In genomic region chr16:88404769-88405168, GRCh38 we compare ENCODE assay signal across 18 cellular contexts. TPM values are rescaled to one million over a fixed set of nuclear protein-coding genes. Genes with fewer than 3 reads are reported as not detected.
DNase-seq lines count a peak whose midpoint lies in the region; ATAC-seq and TF ChIP-seq lines count a peak whose summit lies in the region.
"Had no signal": no experiment of that assay in that cellular context is flagged by ENCODE, and none has a peak within 500 bp of the region (broad histone marks: within the 10 kb centered on the region; RNA-seq: fewer than 3 reads in every experiment).

No MANE protein-coding gene starts in this region.

- dilution Hi-C loops in IMR-90 (cut with HindIII; ENCODE audit: low sequenced_read_pairs, unreplicated experiment), result no loop called here

- 0 out of 2 replicates have a peak, but pooled peaks have one; percentile 17 for TF ChIP-seq POLR2A in IMR-90 (IDR thresholded peaks at IDR 0.05; ENCODE audit: low read depth, low read length)

- no peak overlapping the region for H3K56ac ChIP-seq in IMR-90 (ENCODE audit: extremely low read depth, insufficient read depth, low read length)

- H3K9me1 ChIP-seq in IMR-90 (ENCODE audit: insufficient read depth, low read length), result peaks cover 36% of the 10 kb centered on the region

- peak overlapping the region; percentile 12 for H3K27ac Mint-ChIP-seq in memory B cell
- no peak overlapping the region for H3K27ac Mint-ChIP-seq in activated CD8-positive, alpha-beta T cell treated with anti-CD3 and anti-CD28 coated beads, Interleukin-2, amount 10 ng/mL, durations not matched to agents 7 days and 5 days
- H3K27ac Mint-ChIP-seq: B cell; CD8-positive, alpha-beta T cell had no signal

- H2BK12ac ChIP-seq in neuronal stem cell (ENCODE audit: low read length), result no peak overlapping the region

- H2AK5ac ChIP-seq in IMR-90 (ENCODE audit: low read depth, low read length) (peak overlapping the region; percentile 42; the same call in 1 of the 2 replicates), neuronal stem cell (ENCODE audit: low read depth, low read length) (peak overlapping the region; percentile 54)

- H3K9me3 Mint-ChIP-seq in memory B cell, result peaks cover 6% of the 10 kb centered on the region
- H3K9me3 Mint-ChIP-seq in activated CD8-positive, alpha-beta T cell treated with anti-CD3 and anti-CD28 coated beads, Interleukin-2, amount 10 ng/mL, durations not matched to agents 7 days and 5 days (ENCODE audit: insufficient read depth), result no peaks in the 10 kb centered on the region
- H3K9me3 Mint-ChIP-seq: CD8-positive, alpha-beta T cell; H9 had no signal

- no peak overlapping the region for H3K4me3 Mint-ChIP-seq in memory B cell
- no peak overlapping the region for H3K4me3 Mint-ChIP-seq in activated CD8-positive, alpha-beta T cell treated with anti-CD3 and anti-CD28 coated beads, Interleukin-2, amount 10 ng/mL, durations not matched to agents 7 days and 5 days
- H3K4me3 Mint-ChIP-seq: B cell; CD14-positive monocyte; CD8-positive, alpha-beta T cell; H9 had no signal

- no peaks in the 10 kb centered on the region for H3K36me3 ChIP-seq in BLaER1
- H3K36me3 ChIP-seq in IMR-90 (ENCODE audit: control insufficient read depth, insufficient read depth, low read length), result peaks cover 49% of the 10 kb centered on the region
- no peaks in the 10 kb centered on the region for H3K36me3 ChIP-seq in neuronal stem cell (replicated peaks in 1 of 2; ENCODE audit: control insufficient read depth in 2 of 2, insufficient read depth in 2 of 2, low read length in 2 of 2)

- CTCF ChIA-PET in IMR-90 (lab: Yijun Ruan, JAX), result no interaction called here
- CTCF ChIA-PET in activated CD8-positive, alpha-beta T cell treated with anti-CD3 and anti-CD28 coated beads, Interleukin-2, amount 10 ng/mL, durations not matched to agents 7 days and 5 days (lab: Charles Lee), result no interaction called here

- H3K18ac ChIP-seq in IMR-90 (ENCODE audit: low read depth, low read length) (no peak overlapping the region), neuronal stem cell (ENCODE audit: low read length) (no peak overlapping the region)

- peaks cover 6% of the 10 kb centered on the region for H3K4me1 Mint-ChIP-seq in memory B cell
- peaks cover 14% of the 10 kb centered on the region for H3K4me1 Mint-ChIP-seq in activated CD8-positive, alpha-beta T cell treated with anti-CD3 and anti-CD28 coated beads, Interleukin-2, amount 10 ng/mL, durations not matched to agents 7 days and 5 days (ENCODE audit: low read depth)

- H3K4me1 ChIP-seq in BLaER1 (peaks cover 63% of the 10 kb centered on the region), IMR-90 (ENCODE audit: control insufficient read depth, insufficient read depth, low read length) (peaks cover 22% of the 10 kb centered on the region; the same call in 1 of the 2 replicates), neuronal stem cell (ENCODE audit: control insufficient read depth in 2 of 2, insufficient read depth in 1 of 2, low read depth in 1 of 2, low read length in 2 of 2) (no peaks in the 10 kb centered on the region)

- intact Hi-C loops in IMR-90 (cut with micrococcal nuclease), result no loop called here

- H2BK15ac ChIP-seq in IMR-90 (ENCODE audit: low read depth, low read length) (no peak overlapping the region), neuronal stem cell (ENCODE audit: low read length) (peak overlapping the region; percentile 55)

- TF ChIP-seq CTCF in IMR-90 (conservative IDR thresholded peaks at IDR 0.05; ENCODE audit: low read depth, low read length), result no peak

- no TSS peak for BruUV-seq in IMR-90 (replicated peaks; lab: Mats Ljungman, UMichigan)

- H4K8ac ChIP-seq in IMR-90 (ENCODE audit: low read depth in 2 of 2, low read length in 2 of 2) (no peak overlapping the region), neuronal stem cell (ENCODE audit: low read depth, low read length) (no peak overlapping the region)

- POLR2A ChIA-PET in IMR-90 (lab: Charles Lee; ENCODE audit: unreplicated experiment), result no interaction called here
- POLR2A ChIA-PET in activated CD8-positive, alpha-beta T cell treated with anti-CD3 and anti-CD28 coated beads, Interleukin-2, amount 10 ng/mL, durations not matched to agents 7 days and 5 days (lab: Charles Lee), result no interaction called here

- H4K5ac ChIP-seq in IMR-90 (ENCODE audit: low read depth, low read length), result no peak overlapping the region

- H2BK120ac ChIP-seq in IMR-90 (ENCODE audit: low read depth, low read length), result no peak overlapping the region
- no peak overlapping the region for H2BK120ac ChIP-seq in neuronal stem cell (ENCODE audit: low read depth, low read length)

- H4K91ac ChIP-seq in IMR-90 (ENCODE audit: insufficient read depth, low read depth, low read length), result no peak overlapping the region
- peak overlapping the region; percentile 5 for H4K91ac ChIP-seq in neuronal stem cell (ENCODE audit: low read depth, low read length, poor library complexity)

- H3K79me1 ChIP-seq in IMR-90 (ENCODE audit: low read depth in 1 of 2, low read length in 2 of 2) (peaks cover 29 to 91% of the 10 kb centered on the region in 2 experiments), neuronal stem cell (ENCODE audit: low read depth, low read length) (no peaks in the 10 kb centered on the region)

- 91% methylated on average over 4 of the region's 6 CpGs; no CpG with 5 or more reads in 1 of the 2 experiments for WGBS in IMR-90 (ENCODE audit: extremely low coverage in 2 of 2, insufficient read length in 1 of 2), 2 experiments
- WGBS in neuronal stem cell (ENCODE audit: extremely low coverage in 2 of 2, insufficient read length in 2 of 2, insufficient replicate concordance in 1 of 2), 2 donors, result no CpG with 5 or more reads among the region's 6 CpGs

- no peaks in the 10 kb centered on the region for H3K36me3 Mint-ChIP-seq in memory B cell
- no peaks in the 10 kb centered on the region for H3K36me3 Mint-ChIP-seq in activated CD8-positive, alpha-beta T cell treated with anti-CD3 and anti-CD28 coated beads, Interleukin-2, amount 10 ng/mL, durations not matched to agents 7 days and 5 days (ENCODE audit: low read depth)
- H3K36me3 Mint-ChIP-seq: CD8-positive, alpha-beta T cell had no signal

- no peak overlapping the region for H3K23ac ChIP-seq in IMR-90 (ENCODE audit: low read depth, low read length)
- no peak overlapping the region for H3K23ac ChIP-seq in neuronal stem cell (ENCODE audit: low read depth, low read length, poor library complexity)

- in situ Hi-C loops in IMR-90 (cut with MboI; ENCODE audit: low sequenced_read_pairs), result no loop called here

- H4K20me1 ChIP-seq in BLaER1 (no peaks in the 10 kb centered on the region), IMR-90 (ENCODE audit: insufficient read depth, low read length) (peaks cover 100% of the 10 kb centered on the region)

- H3K14ac ChIP-seq in IMR-90 (replicated peaks; ENCODE audit: low read depth, low read length), result peak overlapping the region; percentile 52; the same call in 1 of the 2 replicates
- H3K14ac ChIP-seq in neuronal stem cell (ENCODE audit: low read length), result no peak overlapping the region

- H3K9ac ChIP-seq in BLaER1 (no peak overlapping the region), IMR-90 (ENCODE audit: low read depth, low read length) (no peak overlapping the region), neuronal stem cell (ENCODE audit: low read depth, low read length, poor library complexity) (no peak overlapping the region)

- no peak overlapping the region for H2BK20ac ChIP-seq in IMR-90 (ENCODE audit: low read depth, low read length)

- no peak for ATAC-seq in IMR-90 (ENCODE audit: low read depth)
- ATAC-seq in memory B cell (ENCODE audit: low read depth), result no peak
- ATAC-seq in activated CD8-positive, alpha-beta T cell treated with anti-CD3 and anti-CD28 coated beads, Interleukin-2, amount 10 ng/mL, durations not matched to agents 7 days and 5 days, result no peak
- ATAC-seq: CD8-positive, alpha-beta T cell; K562 had no signal

- no peak overlapping the region for H2AFZ ChIP-seq in IMR-90 (replicated peaks; ENCODE audit: low read length, poor library complexity)
- no peak overlapping the region for H2AFZ ChIP-seq in neuronal stem cell (ENCODE audit: low read length)

- H2BK5ac ChIP-seq in IMR-90 (ENCODE audit: low read depth, low read length, poor library complexity, severe bottlenecking) (no peak overlapping the region), neuronal stem cell (ENCODE audit: low read length) (no peak overlapping the region)

- H3K9me3 ChIP-seq in BLaER1 (no peaks in the 10 kb centered on the region), IMR-90 (ENCODE audit: control insufficient read depth, insufficient read depth, low read length) (no peaks in the 10 kb centered on the region), neuronal stem cell (replicated peaks in 1 of 2; ENCODE audit: control insufficient read depth in 2 of 2, insufficient read depth in 1 of 2, low read depth in 1 of 2, low read length in 2 of 2) (peaks cover 0 to 2% of the 10 kb centered on the region in 2 donors)

- no peak for TF ChIP-seq RAD21 in IMR-90 (IDR thresholded peaks at IDR 0.05; ENCODE audit: low read length)

- no peak overlapping the region for H2AK9ac ChIP-seq in IMR-90 (replicated peaks; ENCODE audit: low read depth, low read length, poor library complexity)

- no peaks in the 10 kb centered on the region for H3K27me3 ChIP-seq in BLaER1
- H3K27me3 ChIP-seq in IMR-90 (ENCODE audit: control insufficient read depth, insufficient read depth, low read length), result no peaks in the 10 kb centered on the region
- peaks cover 0 to 23% (median 0%) of the 10 kb centered on the region in 3 experiments for H3K27me3 ChIP-seq in neuronal stem cell (ENCODE audit: control insufficient read depth in 3 of 3, insufficient read depth in 3 of 3, low read depth in 1 of 3, low read length in 3 of 3)

- DNase-seq in IMR-90, result no peak
- DNase-seq in memory B cell (ENCODE audit: low spot score in 2 of 2), result no peak
- no peak for DNase-seq in neuronal stem cell (ENCODE audit: low spot score)
- DNase-seq in NCI-H1694 (lab: John Stamatoyannopoulos, UW), result no peak
- DNase-seq in activated CD8-positive, alpha-beta T cell treated with anti-CD3 and anti-CD28 coated beads, Interleukin-2, amount 10 ng/mL, durations not matched to agents 7 days and 5 days, result no peak
- DNase-seq in activated CD4-positive, CD25-positive, alpha-beta regulatory T cell (lab: John Stamatoyannopoulos, UW), result no peak
- DNase-seq: 8988T; CD8-positive, alpha-beta T cell; COR-L47; DMS153; DMS79 treated with DMSO at 0.1 percent for 48 hours; EL; GM23248; H9 had no signal

- H3K27ac ChIP-seq in BLaER1 (no peak overlapping the region), IMR-90 (ENCODE audit: insufficient read depth, low read length) (no peak overlapping the region), neuronal stem cell (replicated peaks; ENCODE audit: low read length) (no peak overlapping the region)

- peak overlapping the region; percentile 77 for H3K4me2 ChIP-seq in BLaER1
- H3K4me2 ChIP-seq in IMR-90 (ENCODE audit: low read depth, low read length), result no peak overlapping the region
- H3K4me2 ChIP-seq in neuronal stem cell (ENCODE audit: insufficient read depth, low read length, poor library complexity, severe bottlenecking), result no peak overlapping the region

- H3K4ac ChIP-seq in IMR-90 (ENCODE audit: low read depth, low read length) (peak overlapping the region; percentile 34; the same call in 1 of the 2 replicates), neuronal stem cell (ENCODE audit: low read length) (no peak overlapping the region)

- no peak overlapping the region for H3K4me3 ChIP-seq in BLaER1
- no peak overlapping the region for H3K4me3 ChIP-seq in IMR-90 (ENCODE audit: insufficient read depth, low read depth, low read length)
- H3K4me3 ChIP-seq in neuronal stem cell (ENCODE audit: low read length in 2 of 2), result no peak overlapping the region
- H3K4me3 ChIP-seq: K562 had no signal

- peaks cover 18% of the 10 kb centered on the region for H3K27me3 Mint-ChIP-seq in memory B cell
- no peaks in the 10 kb centered on the region for H3K27me3 Mint-ChIP-seq in activated CD8-positive, alpha-beta T cell treated with anti-CD3 and anti-CD28 coated beads, Interleukin-2, amount 10 ng/mL, durations not matched to agents 7 days and 5 days (ENCODE audit: low read depth)

RNA-seq across cellular contexts. Expression of gene ZNF469, which starts 22.0 kb away (rescaled TPM):
- total RNA-seq in IMR-90 (2012; rRNA removed), result 1.1 and 1.4 TPM in 2 replicates
- 13.3 and 16.4 TPM in 2 replicates for polyA plus RNA-seq in IMR-90 (2012; rRNA removed)
- polyA plus RNA-seq in IMR-90 (2012; cell fraction: cytosol; rRNA removed), result 5.1 and 8.8 TPM in 2 replicates
- 32.3 and 70.4 TPM in 2 replicates for polyA plus RNA-seq in IMR-90 (2012; cell fraction: nucleus; rRNA removed; ENCODE audit: low replicate concordance)
- 0.26 TPM for polyA plus RNA-seq in neuronal stem cell (2013, experiment 1 of 2)
- polyA plus RNA-seq in neuronal stem cell (2013, experiment 2 of 2), result 0.29 TPM
- under 1 TPM; 0.66 to 0.83 TPM for total RNA-seq in activated CD8-positive, alpha-beta T cell treated with anti-CD3 and anti-CD28 coated beads, Interleukin-2, amount 10 ng/mL, durations not matched to agents 7 days and 5 days

RNA-seq across cellular contexts. Expression of gene ZFPM1, which starts 48.3 kb away (rescaled TPM):
- 0.28 and 0.36 TPM in 2 replicates for total RNA-seq in IMR-90 (2012; rRNA removed)
- 1.1 and 1.8 TPM in 2 replicates for polyA plus RNA-seq in IMR-90 (2012; rRNA removed)
- polyA plus RNA-seq in IMR-90 (2012; cell fraction: cytosol; rRNA removed), result 1.2 and 2.4 TPM in 2 replicates
- polyA plus RNA-seq in IMR-90 (2012; cell fraction: nucleus; rRNA removed; ENCODE audit: low replicate concordance), result 4.0 and 9.2 TPM in 2 replicates
- 3.8 TPM for polyA plus RNA-seq in neuronal stem cell (2013, experiment 1 of 2)
- 4.0 TPM for polyA plus RNA-seq in neuronal stem cell (2013, experiment 2 of 2)
- total RNA-seq in activated CD8-positive, alpha-beta T cell treated with anti-CD3 and anti-CD28 coated beads, Interleukin-2, amount 10 ng/mL, durations not matched to agents 7 days and 5 days, result 10 to 100 TPM; 15.8 to 19.3 TPM

Comparison
In these comparisons a context has a peak if more than half of its experiments do, and no peak if none do; other contexts are left out.
1. RNA of gene ZFPM1, which starts 48.3 kb away (total RNA-seq): 15.8 to 19.3 TPM in activated CD8-positive, alpha-beta T cell treated with anti-CD3 and anti-CD28 coated beads, Interleukin-2, amount 10 ng/mL, durations not matched to agents 7 days and 5 days; 0.28 to 0.36 TPM in IMR-90; every median in the first group is over 10 times any median in the second.